20 cellular contexts compared by ENCODE assay signal in the genomic region with DNA sequence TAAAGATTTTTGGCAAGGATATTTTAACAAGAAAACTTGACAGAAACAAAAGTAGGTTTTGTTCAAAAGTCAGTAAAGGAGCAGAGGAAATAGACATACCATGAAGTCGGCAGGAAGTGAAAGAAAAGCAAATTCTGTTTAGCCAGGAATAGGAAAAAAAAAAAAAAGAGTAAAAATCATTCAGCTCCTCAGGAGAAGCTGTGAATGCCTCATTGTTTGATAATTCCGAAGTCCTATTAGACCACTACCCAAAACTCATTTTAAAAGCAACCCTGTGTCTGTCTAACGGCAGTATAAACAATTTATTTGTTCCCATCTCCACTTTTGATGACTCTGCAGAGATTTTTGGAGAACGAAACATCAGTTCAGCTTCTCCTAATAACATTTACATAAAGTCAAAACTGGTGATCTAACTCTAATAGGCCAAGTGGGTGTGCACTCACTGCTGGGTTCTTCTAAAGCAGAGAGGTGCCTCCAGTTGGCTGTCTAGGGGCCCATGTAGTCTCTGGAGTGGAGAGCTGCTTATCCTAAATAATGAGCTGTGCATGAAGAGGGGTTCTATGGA. TPM values are rescaled to one million over a fixed set of nuclear protein-coding genes. Genes with fewer than 3 reads are reported as not detected.
DNase-seq lines count a peak whose midpoint lies in the region; ATAC-seq and TF ChIP-seq lines count a peak whose summit lies in the region.
"Had no signal": no experiment of that assay in that cellular context is flagged by ENCODE, and none has a peak within 500 bp of the region (broad histone marks: within the 10 kb centered on the region; RNA-seq: fewer than 3 reads in every experiment).

No MANE protein-coding gene starts in this region.

- H3K4me2 ChIP-seq in mammary epithelial cell (ENCODE audit: insufficient read depth, low read depth, low read length) (peak overlapping the region; percentile 15), smooth muscle cell (peak overlapping the region; percentile 76)
- H3K4me2 ChIP-seq: BLaER1 had no signal

- no peak overlapping the region for H3K4me3 ChIP-seq in mammary epithelial cell (replicated peaks in 1 of 3; ENCODE audit: insufficient read depth in 1 of 3, low read depth in 2 of 3, low read length in 3 of 3)
- H3K4me3 ChIP-seq in smooth muscle cell, result peak overlapping the region; percentile 31
- H3K4me3 ChIP-seq: BLaER1, cardiac muscle cell had no signal

- H3K36me3 ChIP-seq in mammary epithelial cell (ENCODE audit: insufficient read depth, low read length), result no peaks in the 10 kb centered on the region
- H3K36me3 ChIP-seq in smooth muscle cell (ENCODE audit: low read depth), result no peaks in the 10 kb centered on the region
- H3K36me3 ChIP-seq: BLaER1, cardiac muscle cell had no signal

- H3K9me3 Mint-ChIP-seq in HFFc6, result no peaks in the 10 kb centered on the region
- H3K9me3 Mint-ChIP-seq in activated T-helper 17 cell treated with anti-CD3 and anti-CD28 coated beads, Interleukin-2, amount 50 U/mL, for 72 hours, result no peaks in the 10 kb centered on the region
- H3K9me3 Mint-ChIP-seq: activated naive CD4-positive, alpha-beta T cell treated with anti-CD3 and anti-CD28 coated beads, Interleukin-2, amount 50 U/mL, for 24 hours; T-helper 2 cell treated with Interferon-gamma antibody and Interleukin-4, amounts not matched to agents 5 μg/mL and 100 μg/mL, for 36 hours had no signal

- peak overlapping the region; percentile 31 for H2AFZ ChIP-seq in mammary epithelial cell (ENCODE audit: low read depth, low read length)
- H2AFZ ChIP-seq in smooth muscle cell (ENCODE audit: low read depth), result peak overlapping the region; percentile 60

- no peak for ATAC-seq in activated T-helper 17 cell treated with anti-CD3 and anti-CD28 coated beads, Interleukin-2, amount 50 U/mL, for 72 hours (replicated peaks)
- no peak for ATAC-seq in HG03108 (IDR thresholded peaks at IDR 0.05; ENCODE audit: unreplicated experiment)

- H3K9me3 ChIP-seq in mammary epithelial cell (replicated peaks; ENCODE audit: insufficient read depth, low read length) (no peaks in the 10 kb centered on the region), smooth muscle cell (replicated peaks; ENCODE audit: low read depth) (no peaks in the 10 kb centered on the region)
- H3K9me3 ChIP-seq: BLaER1 had no signal

- H3K27ac ChIP-seq in mammary epithelial cell (ENCODE audit: insufficient read depth, low read depth, low read length) (no peak overlapping the region), smooth muscle cell (ENCODE audit: low read depth) (peak overlapping the region; percentile 82)
- H3K27ac ChIP-seq: BLaER1, cardiac muscle cell had no signal

- H3F3A ChIP-seq in smooth muscle cell (ENCODE audit: low read depth), result no peaks in the 10 kb centered on the region

- dilution Hi-C loops in mammary epithelial cell (cut with HindIII; ENCODE audit: low sequenced_read_pairs), result no loop called here

- peak overlapping the region; percentile 72 for H3K27ac Mint-ChIP-seq in HFFc6
- no peak overlapping the region for H3K27ac Mint-ChIP-seq in activated T-helper 17 cell treated with anti-CD3 and anti-CD28 coated beads, Interleukin-2, amount 50 U/mL, for 72 hours
- H3K27ac Mint-ChIP-seq: activated naive CD4-positive, alpha-beta T cell treated with anti-CD3 and anti-CD28 coated beads, Interleukin-2, amount 50 U/mL, for 24 hours; T-helper 2 cell treated with Interferon-gamma antibody and Interleukin-4, amounts not matched to agents 5 μg/mL and 100 μg/mL, for 36 hours had no signal

- TF ChIP-seq CTCF in HFFc6 (IDR thresholded peaks at IDR 0.05) (no peak), mammary epithelial cell (conservative IDR thresholded peaks at IDR 0.05 in 1 of 2, IDR thresholded peaks at IDR 0.05 in 1 of 2; ENCODE audit: extremely low read depth in 1 of 2, insufficient read depth in 1 of 2, low read depth in 1 of 2, low read length in 2 of 2) (no peak), smooth muscle cell (IDR thresholded peaks at IDR 0.05; ENCODE audit: borderline replicate concordance, insufficient read depth, poor library complexity, severe bottlenecking) (no peak), GM13976 (IDR thresholded peaks at IDR 0.05; ENCODE audit: borderline replicate concordance, control extremely low read depth, extremely low read depth, insufficient read depth, missing control alignments) (no peak)

- no peaks in the 10 kb centered on the region for H4K20me1 ChIP-seq in mammary epithelial cell (ENCODE audit: insufficient read depth, low read length)
- no peaks in the 10 kb centered on the region for H4K20me1 ChIP-seq in smooth muscle cell (ENCODE audit: low read depth)
- H4K20me1 ChIP-seq: BLaER1 had no signal

- in situ Hi-C loops in mammary epithelial cell (cut with MboI; ENCODE audit: low sequenced_read_pairs in 2 of 2) (no loop called here), GM13976 (cut with MboI; ENCODE audit: low sequenced_read_pairs, unreplicated experiment) (no loop called here)

- H3K36me3 Mint-ChIP-seq in HFFc6 (ENCODE audit: low read depth), result no peaks in the 10 kb centered on the region
- no peaks in the 10 kb centered on the region for H3K36me3 Mint-ChIP-seq in activated T-helper 17 cell treated with anti-CD3 and anti-CD28 coated beads, Interleukin-2, amount 50 U/mL, for 72 hours (ENCODE audit: low read depth)
- H3K36me3 Mint-ChIP-seq: activated naive CD4-positive, alpha-beta T cell treated with anti-CD3 and anti-CD28 coated beads, Interleukin-2, amount 50 U/mL, for 24 hours had no signal

- intact Hi-C loops in mammary epithelial cell (cut with micrococcal nuclease), result no loop called here

- H3K9ac ChIP-seq in mammary epithelial cell (ENCODE audit: insufficient read depth, low read length) (no peak overlapping the region), smooth muscle cell (ENCODE audit: low read depth) (peak overlapping the region; percentile 44)
- H3K9ac ChIP-seq: BLaER1 had no signal

- CTCF ChIA-PET in mammary epithelial cell (lab: Charles Lee; ENCODE audit: low non-redundant PET), result no interaction called here

- no peaks in the 10 kb centered on the region; the same call in 1 of the 2 replicates for H3K27me3 Mint-ChIP-seq in HFFc6 (ENCODE audit: insufficient read depth)
- peaks cover 7% of the 10 kb centered on the region for H3K27me3 Mint-ChIP-seq in activated T-helper 17 cell treated with anti-CD3 and anti-CD28 coated beads, Interleukin-2, amount 50 U/mL, for 72 hours

- WGBS in mammary epithelial cell (ENCODE audit: low coverage, missing lambda C conversion rate), result 32% methylated on average over 4 of the region's 4 CpGs
- 31% methylated on average over 4 of the region's 4 CpGs for WGBS in smooth muscle cell (ENCODE audit: low lambda C conversion rate)

- DNase-seq in HFFc6 (no peak), mammary epithelial cell (no peak), medulla oblongata (ENCODE audit: extremely low spot score) (peak; percentile 4), smooth muscle cell (lab: John Stamatoyannopoulos, UW; ENCODE audit: unreplicated experiment) (no peak), GM13976 (ENCODE audit: low spot score) (no peak), NCI-H146 (lab: John Stamatoyannopoulos, UW) (no peak)
- DNase-seq: activated CD4-positive, alpha-beta T cell treated with anti-CD3 and anti-CD28 coated beads for 1 hour; DMS 273 treated with DMSO at 0.1 percent for 48 hours; effector memory CD4-positive, alpha-beta T cell; NCI-H1105 treated with DMSO at 0.1 percent for 48 hours; NCI-H2227 treated with DMSO at 0.1 percent for 48 hours; occipital lobe; stimulated activated CD4-positive, alpha-beta T cell treated with anti-CD3 and anti-CD28 coated beads, Interleukin-12 subunit alpha, Interleukin-12 subunit beta, amount 100 ng/mL, for 4 hours had no signal

- peak overlapping the region; percentile 86 for H3K4me3 Mint-ChIP-seq in HFFc6
- H3K4me3 Mint-ChIP-seq in activated T-helper 17 cell treated with anti-CD3 and anti-CD28 coated beads, Interleukin-2, amount 50 U/mL, for 72 hours, result no peak overlapping the region
- H3K4me3 Mint-ChIP-seq: activated naive CD4-positive, alpha-beta T cell treated with anti-CD3 and anti-CD28 coated beads, Interleukin-2, amount 50 U/mL, for 24 hours; T-helper 2 cell treated with Interferon-gamma antibody and Interleukin-4, amounts not matched to agents 5 μg/mL and 100 μg/mL, for 36 hours had no signal

- H3K4me1 Mint-ChIP-seq in HFFc6 (ENCODE audit: low read depth), result peaks cover 17% of the 10 kb centered on the region
- H3K4me1 Mint-ChIP-seq in activated T-helper 17 cell treated with anti-CD3 and anti-CD28 coated beads, Interleukin-2, amount 50 U/mL, for 72 hours, result no peaks in the 10 kb centered on the region
- H3K4me1 Mint-ChIP-seq: activated naive CD4-positive, alpha-beta T cell treated with anti-CD3 and anti-CD28 coated beads, Interleukin-2, amount 50 U/mL, for 24 hours had no signal

- H3K27me3 ChIP-seq in mammary epithelial cell (ENCODE audit: insufficient read depth, low read length), result peaks cover 3% of the 10 kb centered on the region
- no peaks in the 10 kb centered on the region for H3K27me3 ChIP-seq in smooth muscle cell (ENCODE audit: low read depth)
- H3K27me3 ChIP-seq: BLaER1 had no signal

- H3K79me2 ChIP-seq in mammary epithelial cell (ENCODE audit: insufficient read depth, low read length) (no peaks in the 10 kb centered on the region), smooth muscle cell (ENCODE audit: low read depth) (no peaks in the 10 kb centered on the region)

- H3K4me1 ChIP-seq in mammary epithelial cell (ENCODE audit: insufficient read depth, low read length) (no peaks in the 10 kb centered on the region), smooth muscle cell (ENCODE audit: low read depth) (no peaks in the 10 kb centered on the region)
- H3K4me1 ChIP-seq: BLaER1 had no signal

- no TSS peak for BruUV-seq in mammary epithelial cell (replicated peaks; lab: Mats Ljungman, UMichigan)

RNA-seq across cellular contexts. Expression of a gene that starts 34.9 kb away (rescaled TPM):
- not detected for total RNA-seq in HFFc6 (2021; fragmentation: NEBNext Ultra II Directional; extraction: Animal tissue kit (Norgen Biotek cat#: 25700))
- total RNA-seq in mammary epithelial cell (not detected), smooth muscle cell (0.09 TPM in 1 of 2 replicates, not detected in the other)
- polyA plus RNA-seq in mammary epithelial cell (not detected), smooth muscle cell (0.76 and 1.00 TPM in 2 replicates)
- not detected for polyA minus RNA-seq in mammary epithelial cell
- under 1 TPM in 1 of 2 donors, not detected in 1; 0.69 TPM for total RNA-seq in activated T-helper 17 cell treated with anti-CD3 and anti-CD28 coated beads, Interleukin-2, amount 50 U/mL, for 72 hours
- total RNA-seq: lung microvascular endothelial cell had no signal
- polyA plus RNA-seq: cardiac muscle cell had no signal

RNA-seq across cellular contexts. Expression of a gene that starts 41.4 kb away (rescaled TPM):
- total RNA-seq in HFFc6 (2021; fragmentation: NEBNext Ultra II Directional; extraction: Animal tissue kit (Norgen Biotek cat#: 25700)), result 10 to 100 TPM; 28.0 to 42.9 (median 34.0) TPM
- total RNA-seq in mammary epithelial cell (10 to 100 TPM in 1 of 2 donors, 1 to 10 TPM in 1; 7.4 to 61.5 TPM), smooth muscle cell (39.6 and 51.5 TPM in 2 replicates)
- polyA plus RNA-seq in mammary epithelial cell (23.4 TPM), smooth muscle cell (59.9 and 69.5 TPM in 2 replicates)
- polyA minus RNA-seq in mammary epithelial cell, result 61.1 TPM
- not detected for total RNA-seq in activated T-helper 17 cell treated with anti-CD3 and anti-CD28 coated beads, Interleukin-2, amount 50 U/mL, for 72 hours

Comparison
In these comparisons a context has a peak if more than half of its experiments do, and no peak if none do; other contexts are left out.
1. RNA of a gene that starts 41.4 kb away (total RNA-seq): 7.4 to 61.5 TPM in mammary epithelial cell, 39.6 to 51.5 TPM in smooth muscle cell and 28.0 to 42.9 TPM in HFFc6; not detected in activated T-helper 17 cell treated with anti-CD3 and anti-CD28 coated beads, Interleukin-2, amount 50 U/mL, for 72 hours; every median in the first group is over 4 times any median in the second.